Comparison of ENCODE assay signal across 9 cellular contexts in genomic region chr3:158103131-158103955, GRCh38. TPM values are rescaled to one million over a fixed set of nuclear protein-coding genes. Genes with fewer than 3 reads are reported as not detected.
DNase-seq lines count a peak whose midpoint lies in the region; ATAC-seq and TF ChIP-seq lines count a peak whose summit lies in the region.
"Had no signal": no experiment of that assay in that cellular context is flagged by ENCODE, and none has a peak within 500 bp of the region (broad histone marks: within the 10 kb centered on the region; RNA-seq: fewer than 3 reads in every experiment).

No MANE protein-coding gene starts in this region.

- no peaks in the 10 kb centered on the region for H3F3A ChIP-seq in PC-9 (ENCODE audit: insufficient read depth, low read depth)

- H3K4me3 ChIP-seq in Peyer's patch: peak overlapping the region in 2 of 4 donors; percentile 39 to 42
- peak overlapping the region; percentile 17 to 46 (median 39) for H3K4me3 ChIP-seq in heart right ventricle
- H3K4me3 ChIP-seq in skeletal muscle cell (ENCODE audit: low read depth, low read length): peak overlapping the region; percentile 74
- no peak overlapping the region for H3K4me3 ChIP-seq in Caco-2 (ENCODE audit: low read depth, low read length)
- no peak overlapping the region for H3K4me3 ChIP-seq in PC-9

- no peak overlapping the region for H3K4me2 ChIP-seq in PC-9

- H3K36me3 Mint-ChIP-seq in Caco-2 (ENCODE audit: insufficient read depth, unreplicated experiment): peaks cover under 1% of the 10 kb centered on the region

- H3K36me3 ChIP-seq in Peyer's patch: no peaks in the 10 kb centered on the region
- peaks cover 0 to 4% (median 0%) of the 10 kb centered on the region in 9 donors for H3K36me3 ChIP-seq in heart right ventricle
- H3K36me3 ChIP-seq in Caco-2 (ENCODE audit: control insufficient read depth, insufficient read depth, low read length): no peaks in the 10 kb centered on the region
- H3K36me3 ChIP-seq in PC-9 (ENCODE audit: low read depth): no peaks in the 10 kb centered on the region

- DNase-seq in Peyer's patch: peak in 2 of 3 donors; percentile 74 to 78
- peak; percentile 7 to 17 for DNase-seq in heart right ventricle
- DNase-seq in skeletal muscle cell (ENCODE audit: low read depth): no peak
- no peak for DNase-seq in Caco-2
- DNase-seq in PC-9: no peak
- DNase-seq in NCI-H1417 treated with DMSO at 0.1 percent for 48 hours (lab: John Stamatoyannopoulos, UW): no peak

- 4 to 5% methylated on average over 50 of the region's 50 CpGs for WGBS in heart right ventricle, 2 donors

- H3K27me3 ChIP-seq in Peyer's patch: peaks cover 3 to 83% of the 10 kb centered on the region in 2 donors
- peaks cover 48 to 100% (median 98%) of the 10 kb centered on the region in 7 donors for H3K27me3 ChIP-seq in heart right ventricle
- H3K27me3 ChIP-seq in Caco-2 (replicated peaks; ENCODE audit: control insufficient read depth, insufficient read depth, low read length): no peaks in the 10 kb centered on the region; the same call in none of the 2 replicates
- H3K27me3 ChIP-seq in PC-9 (ENCODE audit: insufficient read depth, low read depth): no peaks in the 10 kb centered on the region

- POLR2A ChIA-PET in Caco-2 (lab: Charles Lee): no interaction called here
- POLR2A ChIA-PET in PC-9 (lab: Charles Lee; ENCODE audit: unreplicated experiment): no interaction called here

- H3K27ac Mint-ChIP-seq in Caco-2 (ENCODE audit: unreplicated experiment): no peak overlapping the region

- H3K79me2 ChIP-seq in PC-9 (ENCODE audit: low read depth): no peaks in the 10 kb centered on the region

- H2AFZ ChIP-seq in PC-9: no peak overlapping the region

- H3K4me1 Mint-ChIP-seq in Caco-2 (ENCODE audit: low read depth, unreplicated experiment): peaks cover 7% of the 10 kb centered on the region

- peaks cover 13% of the 10 kb centered on the region for H3K27me3 Mint-ChIP-seq in Caco-2 (ENCODE audit: insufficient read depth, unreplicated experiment)

- H3K9me3 ChIP-seq in Peyer's patch: no peaks in the 10 kb centered on the region
- H3K9me3 ChIP-seq in heart right ventricle: no peaks in the 10 kb centered on the region
- no peaks in the 10 kb centered on the region for H3K9me3 ChIP-seq in Caco-2
- no peaks in the 10 kb centered on the region for H3K9me3 ChIP-seq in PC-9 (ENCODE audit: insufficient read depth, low read depth)

- H3K4me1 ChIP-seq in Peyer's patch (peaks cover 7 to 47% (median 17%) of the 10 kb centered on the region in 4 donors), heart right ventricle (peaks cover 5 to 55% (median 28%) of the 10 kb centered on the region in 9 donors), Caco-2 (no peaks in the 10 kb centered on the region), PC-9 (replicated peaks; ENCODE audit: insufficient read depth) (0 out of 2 replicates have a peak, but pooled peaks cover 4% of the 10 kb centered on the region)

- H3K9me3 Mint-ChIP-seq in Caco-2 (ENCODE audit: unreplicated experiment): no peaks in the 10 kb centered on the region

- intact Hi-C loops in heart right ventricle (cut with DNase I): no loop called here
- intact Hi-C loops in Caco-2 (cut with micrococcal nuclease; ENCODE audit: unreplicated experiment): loop anchor here (10.0 kb wide), 1 partner anchor 489 kb away; no protein-coding TSS in a partner anchor
- intact Hi-C loops in PC-9 (cut with micrococcal nuclease; ENCODE audit: unreplicated experiment): loop anchor here (10.0 kb wide), 2 partner anchors 331 to 431 kb away; no protein-coding TSS in a partner anchor

- CTCF ChIA-PET in Caco-2 (lab: Charles Lee) (no interaction called here), PC-9 (lab: Charles Lee) (no interaction called here)

- no peaks in the 10 kb centered on the region for H4K20me1 ChIP-seq in PC-9 (ENCODE audit: insufficient read depth)

- no TSS peak for BruUV-seq in Caco-2 (replicated peaks; lab: Mats Ljungman, UMichigan)
- BruUV-seq in PC-9 (replicated peaks; lab: Mats Ljungman, UMichigan): no TSS peak

- no peaks in the 10 kb centered on the region for H3K9me2 ChIP-seq in PC-9 (ENCODE audit: insufficient read depth)

- H3K27ac ChIP-seq in Peyer's patch: no peak overlapping the region
- peak overlapping the region in 1 of 10 donors; percentile 34 for H3K27ac ChIP-seq in heart right ventricle
- no peak overlapping the region for H3K27ac ChIP-seq in PC-9
- H3K27ac ChIP-seq: HL-60 had no signal

- TF ChIP-seq CTCF in Peyer's patch (IDR thresholded peaks at IDR 0.05) (no peak), heart right ventricle (IDR thresholded peaks at IDR 0.05) (no peak), Caco-2 (IDR thresholded peaks at IDR 0.05; ENCODE audit: insufficient read depth in 1 of 2, low read depth in 1 of 2, low read length in 1 of 2, severe bottlenecking in 1 of 2, unreplicated experiment in 1 of 2) (no peak), PC-9 (conservative IDR thresholded peaks at IDR 0.05) (no peak)

- peak; percentile 30 for ATAC-seq in GM18511 (IDR thresholded peaks at IDR 0.05; ENCODE audit: unreplicated experiment)
- ATAC-seq in heart right ventricle: peak in 4 of 8 donors; percentile 13 to 35 (median 28)
- no peak for ATAC-seq in GM21526 (IDR thresholded peaks at IDR 0.05; ENCODE audit: low FRiP score, unreplicated experiment)

- H3K4me3 Mint-ChIP-seq in Caco-2 (ENCODE audit: unreplicated experiment): no peak overlapping the region

- no peak for TF ChIP-seq POLR2A in Peyer's patch (IDR thresholded peaks at IDR 0.05)

RNA-seq across cellular contexts. Expression of gene SHOX2, which starts 2.9 kb away (rescaled TPM):
- total RNA-seq in Peyer's patch (not detected), heart right ventricle (under 1 TPM in 7 of 10 donors, not detected in 3; 0.28 to 1.00 (median 0.49) TPM), Caco-2 (2022) (0.61 and 0.63 TPM in 2 replicates), PC-9 (2021) (0.95 and 1.0 TPM in 2 replicates)
- polyA plus RNA-seq in heart right ventricle: under 1 TPM; 0.14 to 0.22 TPM

RNA-seq across cellular contexts. Expression of gene RSRC1, which starts 6.5 kb away (rescaled TPM):
- 100 to 1,000 TPM in 1 of 4 donors, 10 to 100 TPM in 3; 12.4 to 152 (median 29.4) TPM for total RNA-seq in Peyer's patch
- total RNA-seq in heart right ventricle: 10 to 100 TPM; 19.8 to 27.6 (median 21.9) TPM
- polyA plus RNA-seq in heart right ventricle: 10 to 100 TPM; 12.6 to 13.8 TPM
- total RNA-seq in Caco-2 (2022): 34.6 and 38.4 TPM in 2 replicates
- total RNA-seq in PC-9 (2021): 43.1 and 60.3 TPM in 2 replicates

Comparison
In these comparisons a context has a peak if more than half of its experiments do, and no peak if none do; other contexts are left out.
1. DNase-seq: peak in Peyer's patch (2 of 3) and heart right ventricle (2 of 2); none in skeletal muscle cell (single experiment), Caco-2 (0 of 2), PC-9 (0 of 2) and NCI-H1417 treated with DMSO at 0.1 percent for 48 hours (single experiment).
2. H3K4me3 ChIP-seq: peak in heart right ventricle (10 of 10) and skeletal muscle cell (single experiment); none in Caco-2 (single experiment) and PC-9 (single experiment).
3. intact Hi-C loops: an anchor here in Caco-2 (10.0 kb wide) and PC-9 (10.0 kb wide); none called in heart right ventricle.